Comparison of ENCODE assay signal across 12 cellular contexts in genomic region chr11:108938604-108939003, GRCh38.
"Had no signal": no experiment of that assay in that cellular context is flagged by ENCODE, and none has a peak within 500 bp of the region (broad histone marks: within the 10 kb centered on the region; RNA-seq: fewer than 3 reads in every experiment).

No MANE protein-coding gene starts in this region.

- H3K9ac ChIP-seq: neural progenitor cell, parathyroid adenoma had no signal

- H3K36me3 ChIP-seq: neural progenitor cell had no signal

- H3K27ac ChIP-seq: body of pancreas, heart left ventricle, neural progenitor cell, parathyroid adenoma, thyroid gland had no signal

- FAIRE-seq: keratinocyte, small intestine, urothelium cell line had no signal

- H3K27me3 ChIP-seq: body of pancreas, heart left ventricle, neural progenitor cell, thyroid gland had no signal

- H3K4me2 ChIP-seq: neural progenitor cell had no signal

- H2AFZ ChIP-seq: neural progenitor cell, parathyroid adenoma had no signal

- H3K9me3 ChIP-seq: body of pancreas, heart left ventricle, thyroid gland had no signal

- DNase-seq: activated CD4-positive, alpha-beta T cell treated with anti-CD3 and anti-CD28 coated beads for 4 hours; activated naive CD4-positive, alpha-beta T cell treated with anti-CD3 and anti-CD28 coated beads, Interleukin-2, amount 10 ng/mL, durations not matched to agents 7 days and 5 days; body of pancreas; heart left ventricle; midbrain; small intestine; T-helper 1 cell; thyroid gland had no signal

- H3K79me2 ChIP-seq: parathyroid adenoma had no signal

- H3K4me3 ChIP-seq: body of pancreas, heart left ventricle, neural progenitor cell, thyroid gland had no signal

- H3K4me1 ChIP-seq: body of pancreas, neural progenitor cell, parathyroid adenoma, thyroid gland had no signal
